Comparison of ENCODE assay signal across 23 cellular contexts in the genomic region with DNA sequence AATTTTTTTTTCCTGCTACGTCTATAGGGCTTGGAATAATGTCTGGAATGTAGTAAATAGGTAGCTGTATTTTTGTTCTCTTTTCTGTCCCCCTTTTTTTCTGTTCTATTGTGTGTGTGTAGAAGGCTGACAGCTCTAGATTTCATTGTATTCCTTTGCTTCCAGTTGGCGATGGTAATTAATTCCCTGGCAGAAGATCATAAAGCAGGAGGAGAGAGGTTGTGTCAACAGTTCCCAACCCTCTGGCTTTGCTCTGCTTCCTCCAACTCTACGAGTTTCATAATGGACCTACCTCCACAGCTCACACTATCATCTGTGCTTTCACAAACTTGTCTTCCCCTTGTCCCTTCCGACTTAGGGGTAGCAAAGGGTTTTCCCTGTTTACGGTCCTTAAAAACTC.
A peak's percentile ranks its signal among the peaks of the same experiment; 100 is the strongest.
DNase-seq lines count a peak whose midpoint lies in the region; TF ChIP-seq lines count a peak whose summit lies in the region.
"Had no signal": no experiment of that assay in that cellular context is flagged by ENCODE, and none has a peak within 500 bp of the region (broad histone marks: within the 10 kb centered on the region; RNA-seq: fewer than 3 reads in every experiment).

No MANE protein-coding gene starts in this region.

- no peaks in the 10 kb centered on the region for H3K27me3 ChIP-seq in prostate gland (replicated peaks; ENCODE audit: insufficient read depth)
- H3K27me3 ChIP-seq: BLaER1 treated with 17β-estradiol and CSF1 and Interleukin-3, amounts not matched to agents 10 nM and 100 nM; left lung; upper lobe of left lung had no signal

- intact Hi-C loops in prostate gland (cut with DNase I) = no loop called here

- H3K9me3 ChIP-seq in prostate gland = no peaks in the 10 kb centered on the region
- H3K9me3 ChIP-seq: BLaER1 treated with 17β-estradiol and CSF1 and Interleukin-3, amounts not matched to agents 10 nM and 100 nM; upper lobe of left lung had no signal

- DNase-seq in COR-L47 (lab: John Stamatoyannopoulos, UW) (peak; percentile 59), NCI-H1092 (lab: John Stamatoyannopoulos, UW) (peak; percentile 47), NCI-H345 treated with DMSO at 0.1 percent for 48 hours (lab: John Stamatoyannopoulos, UW; ENCODE audit: unreplicated experiment) (peak; percentile 53), cerebellar cortex (ENCODE audit: low spot score) (peak; percentile 94), NOMO-1 treated with DMSO at 0.1 percent for 48 hours (lab: John Stamatoyannopoulos, UW; ENCODE audit: unreplicated experiment) (no peak), prostate gland (ENCODE audit: low spot score) (no peak), RPMI8226 (no peak)
- DNase-seq in effector CD8-positive, alpha-beta T cell (lab: John Stamatoyannopoulos, UW) = no peak
- DNase-seq: ACHN; activated CD4-positive, alpha-beta T cell treated with anti-CD3 and anti-CD28 coated beads, Interleukin-2, amount 50 U/mL, for 1 hour; activated naive CD8-positive, alpha-beta T cell treated with anti-CD3 and anti-CD28 coated beads for 36 hours; central memory CD4-positive, alpha-beta T cell; GDM1; H7; left lung; naive thymus-derived CD4-positive, alpha-beta T cell; NCI-H1930; stimulated activated CD4-positive, alpha-beta T cell treated with anti-CD3 and anti-CD28 coated beads, Interleukin-15, amount 100 ng/mL, for 24 hours; T-helper 2 cell; upper lobe of left lung had no signal

- no peak for TF ChIP-seq POLR2A in prostate gland (IDR thresholded peaks at IDR 0.05)

- no peak overlapping the region for H3K27ac ChIP-seq in prostate gland
- H3K27ac ChIP-seq: BLaER1 treated with 17β-estradiol and CSF1 and Interleukin-3, amounts not matched to agents 10 nM and 100 nM; left lung; parathyroid adenoma; upper lobe of left lung; VCaP had no signal

- WGBS in prostate gland = 35% methylated on average over 5 of the region's 5 CpGs

- no peak for TF ChIP-seq CTCF in prostate gland (IDR thresholded peaks at IDR 0.05)

- no peaks in the 10 kb centered on the region for H3K4me1 ChIP-seq in prostate gland (replicated peaks)
- H3K4me1 ChIP-seq: BLaER1 treated with 17β-estradiol and CSF1 and Interleukin-3, amounts not matched to agents 10 nM and 100 nM; left lung; parathyroid adenoma; upper lobe of left lung had no signal

- no peak overlapping the region for H3K4me3 ChIP-seq in prostate gland
- H3K4me3 ChIP-seq: BLaER1 treated with 17β-estradiol and CSF1 and Interleukin-3, amounts not matched to agents 10 nM and 100 nM; left lung; upper lobe of left lung had no signal

- no peaks in the 10 kb centered on the region for H3K36me3 ChIP-seq in prostate gland
- H3K36me3 ChIP-seq: BLaER1 treated with 17β-estradiol and CSF1 and Interleukin-3, amounts not matched to agents 10 nM and 100 nM; left lung; upper lobe of left lung had no signal

Comparison
In these comparisons a context has a peak if more than half of its experiments do, and no peak if none do; other contexts are left out.
1. DNase-seq: peak in COR-L47 (single experiment), NCI-H1092 (single experiment), NCI-H345 treated with DMSO at 0.1 percent for 48 hours (single experiment) and cerebellar cortex (single experiment); none in NOMO-1 treated with DMSO at 0.1 percent for 48 hours (single experiment), prostate gland (single experiment), effector CD8-positive, alpha-beta T cell (single experiment) and RPMI8226 (single experiment).